In genomic region chr18:73626221-73626620, GRCh38 we compare ENCODE assay signal across 28 cellular contexts.
"Had no signal": no experiment of that assay in that cellular context is flagged by ENCODE, and none has a peak within 500 bp of the region (broad histone marks: within the 10 kb centered on the region; RNA-seq: fewer than 3 reads in every experiment).

No MANE protein-coding gene starts in this region.

- H3K4me3 ChIP-seq: coronary artery, esophagus muscularis mucosa, gastroesophageal sphincter, heart left ventricle, hepatocyte, left ventricle myocardium inferior, lower lobe of right lung, ovary, psoas muscle, sigmoid colon, testis, tibial artery had no signal

- H3K4me1 ChIP-seq: esophagus muscularis mucosa, foreskin keratinocyte, gastroesophageal sphincter, heart left ventricle, left ventricle myocardium inferior, lower lobe of right lung, psoas muscle, sigmoid colon, testis, tibial artery had no signal

- H3K27ac ChIP-seq: coronary artery, esophagus muscularis mucosa, foreskin keratinocyte, gastroesophageal sphincter, heart left ventricle, hepatocyte, left ventricle myocardium inferior, lower lobe of right lung, ovary, psoas muscle, sigmoid colon, testis, tibial artery had no signal

- H3K4me1 Mint-ChIP-seq: memory B cell; natural killer cell; stimulated activated effector memory CD8-positive, alpha-beta T cell treated with anti-CD3 and anti-CD28 coated beads, Interleukin-12 subunit alpha, Interleukin-12 subunit beta, amount 100 ng/mL, for 72 hours had no signal

- H3K36me3 ChIP-seq: esophagus muscularis mucosa, gastroesophageal sphincter, heart left ventricle, left ventricle myocardium inferior, lower lobe of right lung, ovary, sigmoid colon, tibial artery had no signal

- H3K4me3 Mint-ChIP-seq: memory B cell; natural killer cell; stimulated activated effector memory CD8-positive, alpha-beta T cell treated with anti-CD3 and anti-CD28 coated beads, Interleukin-12 subunit alpha, Interleukin-12 subunit beta, amount 100 ng/mL, for 72 hours; type B pancreatic cell had no signal

- H3K79me2 ChIP-seq: hepatocyte had no signal

- H2AFZ ChIP-seq: hepatocyte had no signal

- ATAC-seq: foreskin keratinocyte; gastroesophageal sphincter; heart left ventricle; left colon; lower lobe of right lung; natural killer cell; psoas muscle; right cardiac atrium; stimulated activated effector memory CD8-positive, alpha-beta T cell treated with anti-CD3 and anti-CD28 coated beads, Interleukin-12 subunit alpha, Interleukin-12 subunit beta, amount 100 ng/mL, for 72 hours had no signal

- H3K27me3 Mint-ChIP-seq: memory B cell had no signal

- FAIRE-seq: endothelial cell of umbilical vein, urothelium cell line had no signal

- H3K9me3 Mint-ChIP-seq: type B pancreatic cell had no signal

- H3K27me3 ChIP-seq: esophagus muscularis mucosa, foreskin keratinocyte, gastroesophageal sphincter, heart left ventricle, hepatocyte, ovary, sigmoid colon, testis, tibial artery had no signal

- H3K4me2 ChIP-seq: hepatocyte had no signal

- H3K27ac Mint-ChIP-seq: memory B cell; natural killer cell; stimulated activated effector memory CD8-positive, alpha-beta T cell treated with anti-CD3 and anti-CD28 coated beads, Interleukin-12 subunit alpha, Interleukin-12 subunit beta, amount 100 ng/mL, for 72 hours; type B pancreatic cell had no signal

- H3K36me3 Mint-ChIP-seq: memory B cell; natural killer cell; stimulated activated effector memory CD8-positive, alpha-beta T cell treated with anti-CD3 and anti-CD28 coated beads, Interleukin-12 subunit alpha, Interleukin-12 subunit beta, amount 100 ng/mL, for 72 hours; type B pancreatic cell had no signal

- H3K9me3 ChIP-seq: esophagus muscularis mucosa, gastroesophageal sphincter, heart left ventricle, lower lobe of right lung, ovary, psoas muscle, testis, tibial artery had no signal

- DNase-seq: effector memory CD4-positive, alpha-beta T cell; heart left ventricle; left colon; left ventricle myocardium inferior; lower lobe of right lung; natural killer cell; occipital lobe; ovary; posterior cingulate gyrus; psoas muscle; right cardiac atrium; sigmoid colon; stimulated activated CD4-positive, alpha-beta T cell treated with anti-CD3 and anti-CD28 coated beads, Interleukin-2, amount 100 ng/mL, for 24 hours; stimulated activated CD4-positive, alpha-beta T cell treated with anti-CD3 and anti-CD28 coated beads, Interleukin-4, amount 100 ng/mL, for 24 hours; stimulated activated naive CD4-positive, alpha-beta T cell treated with Interleukin-2 at 50 U/mL for 16 hours; substantia nigra; testis; tibial artery had no signal
